12 cellular contexts compared by ENCODE assay signal in the genomic region with DNA sequence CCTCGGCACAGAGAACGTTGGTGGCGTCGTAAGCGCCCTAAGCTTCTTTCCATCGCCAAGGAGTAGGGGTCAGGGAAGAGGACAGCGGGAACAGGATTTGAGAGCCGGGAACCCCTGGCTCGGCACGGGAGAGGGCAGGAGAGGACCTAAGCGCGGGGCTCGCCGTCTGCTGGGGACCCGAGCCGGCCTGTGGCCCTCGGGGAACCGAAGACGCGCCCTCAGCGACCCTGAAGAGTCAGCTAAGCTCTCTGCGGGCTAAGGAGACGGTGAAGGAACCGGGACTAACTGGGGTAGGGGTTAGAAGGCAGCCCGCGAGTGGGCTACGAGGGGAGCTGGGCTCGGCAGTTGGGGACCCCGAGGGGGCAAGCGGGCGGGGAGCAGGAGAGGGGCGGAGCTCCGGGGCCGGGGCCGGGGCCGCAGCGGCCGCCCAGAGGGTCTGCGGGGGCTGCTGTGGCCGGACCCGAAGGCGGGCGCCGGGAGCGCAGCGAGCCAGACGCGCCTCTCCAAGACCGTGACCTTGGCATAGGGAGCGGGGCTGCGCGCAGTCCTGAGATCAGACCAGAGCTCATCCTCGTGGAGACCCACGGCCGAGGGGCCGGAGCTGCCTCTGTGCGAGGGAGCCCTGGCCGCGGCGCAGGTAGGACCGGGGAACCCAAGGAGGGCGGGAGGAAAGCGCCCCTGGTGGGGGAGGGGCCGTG. TPM values are rescaled to one million over a fixed set of nuclear protein-coding genes. Genes with fewer than 3 reads are reported as not detected.
DNase-seq lines count a peak whose midpoint lies in the region; ATAC-seq and TF ChIP-seq lines count a peak whose summit lies in the region.
"Had no signal": no experiment of that assay in that cellular context is flagged by ENCODE, and none has a peak within 500 bp of the region (broad histone marks: within the 10 kb centered on the region; RNA-seq: fewer than 3 reads in every experiment).

No MANE protein-coding gene starts in this region.

- no peak overlapping the region for H4K8ac ChIP-seq in H9 (replicated peaks; ENCODE audit: insufficient read length, low read depth, low read length)

- peaks cover 6% of the 10 kb centered on the region for H3K23me2 ChIP-seq in H9 (ENCODE audit: insufficient read length, low read depth, low read length, poor library complexity, severe bottlenecking)

- H3K36me3 ChIP-seq in CD4-positive, alpha-beta memory T cell (ENCODE audit: insufficient read depth, low read length) = no peaks in the 10 kb centered on the region
- H3K36me3 ChIP-seq in ectodermal cell (ENCODE audit: control insufficient read depth, insufficient read depth, low read length) (no peaks in the 10 kb centered on the region), mucosa of rectum (ENCODE audit: control insufficient read depth in 2 of 2, insufficient read depth in 2 of 2, low read length in 2 of 2) (no peaks in the 10 kb centered on the region)

- H3K4me3 Mint-ChIP-seq in CD4-positive, alpha-beta memory T cell = peak overlapping the region in 7 of 8 donors; percentile 48 to 84 (median 80)
- peak overlapping the region; percentile 73 to 90 for H3K4me3 Mint-ChIP-seq in H9

- peaks cover 3% of the 10 kb centered on the region for H3K27me3 ChIP-seq in CD4-positive, alpha-beta memory T cell (ENCODE audit: insufficient read depth, low read length)
- H3K27me3 ChIP-seq in H9 (ENCODE audit: insufficient read depth, low read length) = peaks cover 5% of the 10 kb centered on the region; the same call in 1 of the 2 replicates
- H3K27me3 ChIP-seq in ectodermal cell (ENCODE audit: control insufficient read depth, insufficient read depth, low read length, poor library complexity, severe bottlenecking) = peaks cover 75% of the 10 kb centered on the region
- peaks cover 8 to 16% of the 10 kb centered on the region in 2 donors for H3K27me3 ChIP-seq in mucosa of rectum (ENCODE audit: control insufficient read depth in 2 of 2, insufficient read depth in 2 of 2, low read length in 2 of 2)

- no peak overlapping the region for H3K14ac ChIP-seq in H9 (ENCODE audit: insufficient read depth, low read length)

- no peak overlapping the region for H3K18ac ChIP-seq in H9 (ENCODE audit: insufficient read length, low read depth, low read length)

- H3K9me3 ChIP-seq in CD4-positive, alpha-beta memory T cell (ENCODE audit: control insufficient read depth in 1 of 2, low read length in 2 of 2) = no peaks in the 10 kb centered on the region
- H3K9me3 ChIP-seq in H9 (ENCODE audit: control insufficient read depth, low read depth, low read length) (no peaks in the 10 kb centered on the region), ectodermal cell (ENCODE audit: control insufficient read depth, low read length) (no peaks in the 10 kb centered on the region), mucosa of rectum (ENCODE audit: control insufficient read depth in 2 of 2, low read length in 2 of 2) (no peaks in the 10 kb centered on the region)

- no peaks in the 10 kb centered on the region for H3K79me2 ChIP-seq in H9 (ENCODE audit: insufficient read depth, low read length)

- no peak overlapping the region for H2BK5ac ChIP-seq in H9 (ENCODE audit: insufficient read length, low read length)

- H3K9ac ChIP-seq in H9 (ENCODE audit: extremely low read depth, insufficient read length, low read length) = no peak overlapping the region
- peak overlapping the region in 1 of 2 donors; percentile 2 for H3K9ac ChIP-seq in mucosa of rectum (ENCODE audit: low read depth in 1 of 2, low read length in 2 of 2)

- no CpG with 5 or more reads among the region's 64 CpGs for WGBS in H9 (ENCODE audit: extremely low coverage, insufficient read length, low lambda C conversion rate)
- WGBS in ectodermal cell, 2 experiments = 2% methylated on average over 64 of the region's 64 CpGs

- H3K27ac ChIP-seq in CD4-positive, alpha-beta memory T cell (ENCODE audit: low read depth, low read length) = no peak overlapping the region
- no peak overlapping the region for H3K27ac ChIP-seq in H9 (ENCODE audit: insufficient read length, low read depth, low read length)
- no peak overlapping the region for H3K27ac ChIP-seq in ectodermal cell (ENCODE audit: insufficient read depth, low read depth, low read length, poor library complexity, severe bottlenecking)
- H3K27ac ChIP-seq in mucosa of rectum (ENCODE audit: low read depth in 2 of 2, low read length in 2 of 2) = no peak overlapping the region

- no peaks in the 10 kb centered on the region for H3K4me1 ChIP-seq in CD4-positive, alpha-beta memory T cell (ENCODE audit: insufficient read depth, low read length)
- H3K4me1 ChIP-seq in H9 (ENCODE audit: insufficient read depth, low read length) = no peaks in the 10 kb centered on the region
- H3K4me1 ChIP-seq in ectodermal cell (ENCODE audit: control insufficient read depth, insufficient read depth, low read length) = no peaks in the 10 kb centered on the region
- H3K4me1 ChIP-seq in mucosa of rectum (ENCODE audit: control insufficient read depth in 2 of 2, insufficient read depth in 2 of 2, low read length in 2 of 2) = peaks cover 5 to 6% of the 10 kb centered on the region in 2 donors

- peaks cover 0 to 5% (median 0%) of the 10 kb centered on the region in 8 donors for H3K9me3 Mint-ChIP-seq in CD4-positive, alpha-beta memory T cell
- H3K9me3 Mint-ChIP-seq in H9 = no peaks in the 10 kb centered on the region

- H3K56ac ChIP-seq in H9 (ENCODE audit: insufficient read length, low read depth, low read length) = no peak overlapping the region

- no peak overlapping the region for H3K4me3 ChIP-seq in CD4-positive, alpha-beta memory T cell (ENCODE audit: low read length in 2 of 2)
- peak overlapping the region; percentile 25 for H3K4me3 ChIP-seq in ectodermal cell (ENCODE audit: insufficient read depth, low read depth, low read length)
- peak overlapping the region; percentile 24 to 27 for H3K4me3 ChIP-seq in mucosa of rectum (ENCODE audit: low read length in 2 of 2)

- H3K4ac ChIP-seq in H9 (ENCODE audit: low read depth, low read length) = no peak overlapping the region

- H3K23ac ChIP-seq in H9 (ENCODE audit: insufficient read length, low read depth, low read length) = no peak overlapping the region

- DNase-seq in CD4-positive, alpha-beta memory T cell = no peak
- DNase-seq in H9 (peak; percentile 45), KG1 (lab: John Stamatoyannopoulos, UW) (no peak), SW 1271 (lab: John Stamatoyannopoulos, UW) (no peak), NCI-H1417 (lab: John Stamatoyannopoulos, UW) (no peak)
- DNase-seq: NCI-H2107; stimulated activated CD4-positive, alpha-beta T cell treated with anti-CD3 and anti-CD28 coated beads, Interleukin-2, amount 100 ng/mL, for 24 hours; T1000 had no signal

- no peaks in the 10 kb centered on the region for H4K20me1 ChIP-seq in H9 (ENCODE audit: control insufficient read depth, insufficient read depth, insufficient read length)

- H4K5ac ChIP-seq in H9 (ENCODE audit: insufficient read length, low read depth, low read length) = no peak overlapping the region

- POLR2A ChIA-PET in CD4-positive, alpha-beta memory T cell (lab: Charles Lee; ENCODE audit: partially characterized antibody) = no interaction called here

- peak overlapping the region in 2 of 7 donors; percentile 51 to 64 for H3K27ac Mint-ChIP-seq in CD4-positive, alpha-beta memory T cell
- no peak overlapping the region for H3K27ac Mint-ChIP-seq in H9

- no peaks in the 10 kb centered on the region for H3K79me1 ChIP-seq in H9 (ENCODE audit: insufficient read depth, low read depth, low read length, poor library complexity, severe bottlenecking)

- H3K27me3 Mint-ChIP-seq in CD4-positive, alpha-beta memory T cell = peaks cover 48 to 55% of the 10 kb centered on the region in 2 donors
- H3K27me3 Mint-ChIP-seq in H9 (ENCODE audit: low read depth) = peaks cover 92% of the 10 kb centered on the region

- H2AK5ac ChIP-seq in H9 (ENCODE audit: insufficient read length, low read length) = no peak overlapping the region

- no peak overlapping the region for H4K91ac ChIP-seq in H9 (ENCODE audit: insufficient read length, low read depth, low read length)

- CTCF ChIA-PET in CD4-positive, alpha-beta memory T cell (lab: Charles Lee; ENCODE audit: partially characterized antibody) = no interaction called here

- no peak overlapping the region for H2BK15ac ChIP-seq in H9 (ENCODE audit: low read depth, low read length)

- no peak overlapping the region for H2BK12ac ChIP-seq in H9 (ENCODE audit: insufficient read length, low read depth, low read length)

- no peak overlapping the region for H2BK120ac ChIP-seq in H9 (ENCODE audit: low read depth, low read length, poor library complexity, severe bottlenecking)

- ATAC-seq in HG02623 (IDR thresholded peaks at IDR 0.05; ENCODE audit: unreplicated experiment) = no peak

- no peak overlapping the region for H3T11ph ChIP-seq in H9 (ENCODE audit: low read length)

- intact Hi-C loops in CD4-positive, alpha-beta memory T cell (cut with micrococcal nuclease) = no loop called here

- no peak overlapping the region for H2BK20ac ChIP-seq in H9 (ENCODE audit: low read depth, low read length, poor library complexity, severe bottlenecking)

- H3K4me1 Mint-ChIP-seq in CD4-positive, alpha-beta memory T cell = peaks cover 3 to 6% (median 6%) of the 10 kb centered on the region in 4 donors
- H3K4me1 Mint-ChIP-seq in H9 = peaks cover 13 to 14% of the 10 kb centered on the region in 2 experiments

- H2AFZ ChIP-seq in H9 (ENCODE audit: low read length) = no peak overlapping the region

- no peaks in the 10 kb centered on the region for H3K36me3 Mint-ChIP-seq in CD4-positive, alpha-beta memory T cell
- no peaks in the 10 kb centered on the region for H3K36me3 Mint-ChIP-seq in H9 (ENCODE audit: insufficient read depth in 1 of 3, low read depth in 3 of 3)

- TF ChIP-seq CTCF in H9 (conservative IDR thresholded peaks at IDR 0.05) = no peak

- peak overlapping the region; percentile 58 for H3K4me2 ChIP-seq in H9 (ENCODE audit: insufficient read depth, insufficient read length, low read length)

RNA-seq across cellular contexts. Expression of gene CASR, which starts 0.6 kb away (rescaled TPM):
- total RNA-seq in CD4-positive, alpha-beta memory T cell = under 1 TPM in 1 of 2 experiments, not detected in 1; 0.03 TPM
- under 1 TPM in 1 of 2 donors, not detected in 1; 0.47 TPM for polyA plus RNA-seq in CD4-positive, alpha-beta memory T cell
- 0.02 TPM in 1 of 2 replicates, not detected in the other for total RNA-seq in H9 (2021)
- polyA plus RNA-seq in ectodermal cell (2013, experiment 1 of 4) = not detected
- polyA plus RNA-seq in ectodermal cell (2013, experiment 2 of 4) = not detected
- not detected for polyA plus RNA-seq in ectodermal cell (2013, experiment 3 of 4)
- polyA plus RNA-seq in ectodermal cell (2013, experiment 4 of 4) = not detected
- total RNA-seq: bronchial epithelial cell had no signal

Comparison
In these comparisons a context has a peak if more than half of its experiments do, and no peak if none do; other contexts are left out.
1. H3K4me3 ChIP-seq: peak in ectodermal cell (single experiment) and mucosa of rectum (2 of 2); none in CD4-positive, alpha-beta memory T cell (0 of 2).